In genomic region chr3:190629088-190629487, GRCh38 we compare ENCODE assay signal across 26 cellular contexts.
DNase-seq lines count a peak whose midpoint lies in the region; ATAC-seq and TF ChIP-seq lines count a peak whose summit lies in the region.
"Had no signal": no experiment of that assay in that cellular context is flagged by ENCODE, and none has a peak within 500 bp of the region (broad histone marks: within the 10 kb centered on the region; RNA-seq: fewer than 3 reads in every experiment).

No MANE protein-coding gene starts in this region.

- no peak for DNase-seq in activated CD4-positive, alpha-beta T cell treated with anti-CD3 and anti-CD28 coated beads for 36 hours
- DNase-seq in activated CD4-positive, alpha-beta T cell treated with anti-CD3 and anti-CD28 coated beads, Interleukin-2, amount 50 U/mL, for 4 hours: no peak
- DNase-seq in activated T-cell treated with anti-CD3 and anti-CD28 coated beads, Interleukin-2, amount 50 U/mL, for 72 hours: no peak
- DNase-seq in activated T-cell treated with anti-CD3 and anti-CD28 coated beads, Interleukin-2, amount 50 U/mL, for 1 hour: no peak
- DNase-seq in SK-N-MC (ENCODE audit: low read depth, low spot score): no peak
- DNase-seq in WTC11 (ENCODE audit: low spot score): no peak
- DNase-seq: 8988T; ACHN; BE2C; C1 segment of cervical spinal cord; CD4-positive, alpha-beta memory T cell; CD4-positive, CD25-positive, alpha-beta regulatory T cell; CD8-positive, alpha-beta memory T cell; COR-L47; DMS 273 treated with DMSO at 0.1 percent for 48 hours; DMS153; DMS53; DMS79; DND-41; EL; GDM1 had no signal

- TF ChIP-seq CTCF in WTC11 (IDR thresholded peaks at IDR 0.05): no peak

- H3K9me3 Mint-ChIP-seq in activated CD4-positive, alpha-beta T cell treated with anti-CD3 and anti-CD28 coated beads for 36 hours (ENCODE audit: low read depth): no peaks in the 10 kb centered on the region
- H3K9me3 Mint-ChIP-seq in activated T-cell treated with anti-CD3 and anti-CD28 coated beads, Interleukin-2, amount 50 U/mL, for 72 hours: no peaks in the 10 kb centered on the region
- no peaks in the 10 kb centered on the region for H3K9me3 Mint-ChIP-seq in WTC11
- H3K9me3 Mint-ChIP-seq: CD14-positive monocyte; CD4-positive, alpha-beta memory T cell; CD8-positive, alpha-beta memory T cell had no signal

- H3K9me3 ChIP-seq in SK-N-MC (ENCODE audit: low read depth, low read length): no peaks in the 10 kb centered on the region
- H3K9me3 ChIP-seq: BE2C, BLaER1 had no signal

- H3K4me3 ChIP-seq in SK-N-MC: no peak overlapping the region
- H3K4me3 ChIP-seq: BLaER1, GM12878 had no signal

- H3K36me3 ChIP-seq in SK-N-MC (ENCODE audit: insufficient read depth, low read length): peaks cover 30% of the 10 kb centered on the region
- H3K36me3 ChIP-seq: BE2C, BLaER1 had no signal

- H3K4me3 Mint-ChIP-seq in activated CD4-positive, alpha-beta T cell treated with anti-CD3 and anti-CD28 coated beads for 36 hours: no peak overlapping the region
- no peak overlapping the region for H3K4me3 Mint-ChIP-seq in activated T-cell treated with anti-CD3 and anti-CD28 coated beads, Interleukin-2, amount 50 U/mL, for 72 hours
- H3K4me3 Mint-ChIP-seq in WTC11: no peak overlapping the region
- H3K4me3 Mint-ChIP-seq: CD14-positive monocyte; CD4-positive, alpha-beta memory T cell; CD4-positive, CD25-positive, alpha-beta regulatory T cell; CD8-positive, alpha-beta memory T cell had no signal

- ATAC-seq in activated CD4-positive, alpha-beta T cell treated with anti-CD3 and anti-CD28 coated beads for 36 hours: peak; percentile 39
- ATAC-seq in activated T-cell treated with anti-CD3 and anti-CD28 coated beads, Interleukin-2, amount 50 U/mL, for 72 hours (replicated peaks in 1 of 2): peak; percentile 21 to 27
- 0 out of 2 replicates have a peak, but pooled peaks have one; percentile 24 for ATAC-seq in WTC11
- ATAC-seq in HG03565 (IDR thresholded peaks at IDR 0.05; ENCODE audit: unreplicated experiment): no peak
- ATAC-seq in GM21367 (IDR thresholded peaks at IDR 0.05; ENCODE audit: unreplicated experiment): no peak
- ATAC-seq: GM12878 had no signal

- no peak overlapping the region for H3K9ac ChIP-seq in SK-N-MC (ENCODE audit: insufficient read length)
- H3K9ac ChIP-seq: BLaER1 had no signal

- no peaks in the 10 kb centered on the region for H3K27me3 Mint-ChIP-seq in activated CD4-positive, alpha-beta T cell treated with anti-CD3 and anti-CD28 coated beads for 36 hours
- no peaks in the 10 kb centered on the region for H3K27me3 Mint-ChIP-seq in activated T-cell treated with anti-CD3 and anti-CD28 coated beads, Interleukin-2, amount 50 U/mL, for 72 hours (ENCODE audit: low read depth)
- H3K27me3 Mint-ChIP-seq in WTC11 (ENCODE audit: low read depth): no peaks in the 10 kb centered on the region
- H3K27me3 Mint-ChIP-seq: CD4-positive, alpha-beta memory T cell; CD4-positive, CD25-positive, alpha-beta regulatory T cell; CD8-positive, alpha-beta memory T cell had no signal

- POLR2A ChIA-PET in activated CD4-positive, alpha-beta T cell treated with anti-CD3 and anti-CD28 coated beads for 36 hours (lab: Charles Lee): interaction anchor here (0.6 kb wide), 1 partner anchor 68 kb away, joined by 3 read pairs; no protein-coding TSS in a partner anchor
- POLR2A ChIA-PET in WTC11 (lab: Charles Lee): no interaction called here

- H3K27ac Mint-ChIP-seq in activated CD4-positive, alpha-beta T cell treated with anti-CD3 and anti-CD28 coated beads for 36 hours: no peak overlapping the region
- no peak overlapping the region for H3K27ac Mint-ChIP-seq in activated T-cell treated with anti-CD3 and anti-CD28 coated beads, Interleukin-2, amount 50 U/mL, for 72 hours
- no peak overlapping the region for H3K27ac Mint-ChIP-seq in WTC11
- H3K27ac Mint-ChIP-seq: CD14-positive monocyte; CD4-positive, alpha-beta memory T cell; CD4-positive, CD25-positive, alpha-beta regulatory T cell; CD8-positive, alpha-beta memory T cell had no signal

- intact Hi-C loops in activated CD4-positive, alpha-beta T cell treated with anti-CD3 and anti-CD28 coated beads for 36 hours (cut with DNase I, micrococcal nuclease): no loop called here

- peak overlapping the region; percentile 55; the same call in 1 of the 2 replicates for H3K27ac ChIP-seq in SK-N-MC
- H3K27ac ChIP-seq: BLaER1 had no signal

- CTCF ChIA-PET in activated CD4-positive, alpha-beta T cell treated with anti-CD3 and anti-CD28 coated beads for 36 hours (lab: Charles Lee): interaction anchor here (0.5 to 1.7 kb wide), 3 partner anchors 10 to 1597 kb away, joined by 3 to 5 read pairs (median 3); no protein-coding TSS in a partner anchor
- CTCF ChIA-PET in WTC11 (lab: Charles Lee): no interaction called here

- peaks cover 18% of the 10 kb centered on the region for H3K36me3 Mint-ChIP-seq in activated CD4-positive, alpha-beta T cell treated with anti-CD3 and anti-CD28 coated beads for 36 hours (ENCODE audit: low read depth)
- H3K36me3 Mint-ChIP-seq in activated T-cell treated with anti-CD3 and anti-CD28 coated beads, Interleukin-2, amount 50 U/mL, for 72 hours (ENCODE audit: insufficient read depth in 2 of 2): peaks cover 5 to 12% of the 10 kb centered on the region in 2 donors
- no peaks in the 10 kb centered on the region for H3K36me3 Mint-ChIP-seq in WTC11

- H3K4me1 Mint-ChIP-seq in activated CD4-positive, alpha-beta T cell treated with anti-CD3 and anti-CD28 coated beads for 36 hours: peaks cover 2% of the 10 kb centered on the region
- peaks cover 9% of the 10 kb centered on the region for H3K4me1 Mint-ChIP-seq in activated T-cell treated with anti-CD3 and anti-CD28 coated beads, Interleukin-2, amount 50 U/mL, for 72 hours (ENCODE audit: low read depth)
- H3K4me1 Mint-ChIP-seq in WTC11: peaks cover 5% of the 10 kb centered on the region; the same call in 1 of the 2 replicates
- H3K4me1 Mint-ChIP-seq: CD14-positive monocyte had no signal

TF ChIP-seq in WTC11, 78 proteins besides CTCF, POLR2A, EP300 and RAD21:
- TF ChIP-seq FOXP1 (CRISPR knock-in tag; IDR thresholded peaks at IDR 0.05; ENCODE audit: borderline replicate concordance) (no peak), ETV6 (CRISPR knock-in tag; IDR thresholded peaks at IDR 0.05) (no peak), ZNF416 (CRISPR knock-in tag; IDR thresholded peaks at IDR 0.05) (no peak)
- TF ChIP-seq, protein P1, sequence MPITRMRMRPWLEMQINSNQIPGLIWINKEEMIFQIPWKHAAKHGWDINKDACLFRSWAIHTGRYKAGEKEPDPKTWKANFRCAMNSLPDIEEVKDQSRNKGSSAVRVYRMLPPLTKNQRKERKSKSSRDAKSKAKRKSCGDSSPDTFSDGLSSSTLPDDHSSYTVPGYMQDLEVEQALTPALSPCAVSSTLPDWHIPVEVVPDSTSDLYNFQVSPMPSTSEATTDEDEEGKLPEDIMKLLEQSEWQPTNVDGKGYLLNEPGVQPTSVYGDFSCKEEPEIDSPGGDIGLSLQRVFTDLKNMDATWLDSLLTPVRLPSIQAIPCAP (CRISPR knock-in tag; IDR thresholded peaks at IDR 0.05): no peak

Comparison
In these comparisons a context has a peak if more than half of its experiments do, and no peak if none do; other contexts are left out.
1. ATAC-seq: peak in activated CD4-positive, alpha-beta T cell treated with anti-CD3 and anti-CD28 coated beads for 36 hours (single experiment), activated T-cell treated with anti-CD3 and anti-CD28 coated beads, Interleukin-2, amount 50 U/mL, for 72 hours (2 of 2) and WTC11 (single experiment); none in HG03565 (single experiment) and GM21367 (single experiment).